ENCODE assay signal across 12 cellular contexts in genomic region chr12:52585951-52586350, GRCh38. TPM values are rescaled to one million over a fixed set of nuclear protein-coding genes. Genes with fewer than 3 reads are reported as not detected.
DNase-seq lines count a peak whose midpoint lies in the region; ATAC-seq and TF ChIP-seq lines count a peak whose summit lies in the region.
"Had no signal": no experiment of that assay in that cellular context is flagged by ENCODE, and none has a peak within 500 bp of the region (broad histone marks: within the 10 kb centered on the region; RNA-seq: fewer than 3 reads in every experiment).

No MANE protein-coding gene starts in this region.

- peak; percentile 42 for DNase-seq in T-helper 2 cell treated with Interferon-gamma antibody and Interleukin-4, amounts not matched to agents 5 μg/mL and 100 μg/mL, for 36 hours (ENCODE audit: low spot score)
- DNase-seq in activated T-cell treated with anti-CD3 and anti-CD28 coated beads, Interleukin-2, amount 50 U/mL, for 24 hours = peak; percentile 51
- DNase-seq in effector memory CD8-positive, alpha-beta T cell = peak in 2 of 3 experiments; percentile 10 to 72
- DNase-seq in stimulated activated CD8-positive, alpha-beta memory T cell treated with anti-CD3 and anti-CD28 coated beads, Interleukin-7, amount 100 ng/mL, for 4 hours (ENCODE audit: low read depth in 2 of 2) = peak; percentile 29 to 35
- DNase-seq in upper lobe of left lung = no peak
- DNase-seq in MM.1S = no peak
- DNase-seq in NCI-H345 (lab: John Stamatoyannopoulos, UW) = no peak
- DNase-seq: IMR-90, NCI-H446 treated with DMSO at 0.1 percent for 48 hours, SHP77 had no signal

- no peak for TF ChIP-seq EP300 in upper lobe of left lung (IDR thresholded peaks at IDR 0.05)

- peaks cover 13% of the 10 kb centered on the region for H3K27me3 Mint-ChIP-seq in T-helper 2 cell treated with Interferon-gamma antibody and Interleukin-4, amounts not matched to agents 5 μg/mL and 100 μg/mL, for 36 hours (ENCODE audit: low read depth)
- H3K27me3 Mint-ChIP-seq in activated T-cell treated with anti-CD3 and anti-CD28 coated beads, Interleukin-2, amount 50 U/mL, for 24 hours = no peaks in the 10 kb centered on the region
- peaks cover 0 to 26% of the 10 kb centered on the region in 2 donors for H3K27me3 Mint-ChIP-seq in effector memory CD8-positive, alpha-beta T cell

- H3K36me3 Mint-ChIP-seq in T-helper 2 cell treated with Interferon-gamma antibody and Interleukin-4, amounts not matched to agents 5 μg/mL and 100 μg/mL, for 36 hours (ENCODE audit: low read depth) = no peaks in the 10 kb centered on the region
- H3K36me3 Mint-ChIP-seq in activated T-cell treated with anti-CD3 and anti-CD28 coated beads, Interleukin-2, amount 50 U/mL, for 24 hours (ENCODE audit: low read depth) = no peaks in the 10 kb centered on the region
- H3K36me3 Mint-ChIP-seq in effector memory CD8-positive, alpha-beta T cell (ENCODE audit: insufficient read depth) = no peaks in the 10 kb centered on the region

- H3K27ac Mint-ChIP-seq in T-helper 2 cell treated with Interferon-gamma antibody and Interleukin-4, amounts not matched to agents 5 μg/mL and 100 μg/mL, for 36 hours = peak overlapping the region; percentile 46
- no peak overlapping the region for H3K27ac Mint-ChIP-seq in activated T-cell treated with anti-CD3 and anti-CD28 coated beads, Interleukin-2, amount 50 U/mL, for 24 hours
- peak overlapping the region; percentile 3 to 70 for H3K27ac Mint-ChIP-seq in effector memory CD8-positive, alpha-beta T cell
- H3K27ac Mint-ChIP-seq: nephron had no signal

- no peaks in the 10 kb centered on the region for H3K79me2 ChIP-seq in MM.1S (ENCODE audit: low read length)

- H3K4me1 ChIP-seq in upper lobe of left lung (no peaks in the 10 kb centered on the region), MM.1S (ENCODE audit: low read length) (no peaks in the 10 kb centered on the region)

- ATAC-seq in effector memory CD8-positive, alpha-beta T cell (replicated peaks) = peak; percentile 76
- no peak for ATAC-seq in upper lobe of left lung (ENCODE audit: low FRiP score in 2 of 2)

- no peaks in the 10 kb centered on the region for H3K9me3 Mint-ChIP-seq in T-helper 2 cell treated with Interferon-gamma antibody and Interleukin-4, amounts not matched to agents 5 μg/mL and 100 μg/mL, for 36 hours
- no peaks in the 10 kb centered on the region for H3K9me3 Mint-ChIP-seq in activated T-cell treated with anti-CD3 and anti-CD28 coated beads, Interleukin-2, amount 50 U/mL, for 24 hours
- no peaks in the 10 kb centered on the region for H3K9me3 Mint-ChIP-seq in effector memory CD8-positive, alpha-beta T cell
- H3K9me3 Mint-ChIP-seq: nephron had no signal

- no peaks in the 10 kb centered on the region for H4K20me1 ChIP-seq in MM.1S (ENCODE audit: insufficient read depth, low read length)

- no peaks in the 10 kb centered on the region for H3F3A ChIP-seq in MM.1S (ENCODE audit: insufficient read depth, low read length)

- H3K9me3 ChIP-seq in upper lobe of left lung (no peaks in the 10 kb centered on the region), MM.1S (replicated peaks; ENCODE audit: insufficient read depth, low read length) (no peaks in the 10 kb centered on the region)

- no peak overlapping the region for H2AFZ ChIP-seq in MM.1S (ENCODE audit: low read length)

- no peaks in the 10 kb centered on the region for H3K9me2 ChIP-seq in MM.1S (replicated peaks; ENCODE audit: insufficient read depth, low read length)

- H3K36me3 ChIP-seq in upper lobe of left lung (no peaks in the 10 kb centered on the region), MM.1S (replicated peaks; ENCODE audit: insufficient read depth, low read length) (no peaks in the 10 kb centered on the region)

- no peaks in the 10 kb centered on the region for H3K27me3 ChIP-seq in upper lobe of left lung
- peaks cover 51% of the 10 kb centered on the region for H3K27me3 ChIP-seq in MM.1S (replicated peaks; ENCODE audit: insufficient read depth, low read length)

- H3K4me3 Mint-ChIP-seq in T-helper 2 cell treated with Interferon-gamma antibody and Interleukin-4, amounts not matched to agents 5 μg/mL and 100 μg/mL, for 36 hours = peak overlapping the region; percentile 19
- no peak overlapping the region for H3K4me3 Mint-ChIP-seq in activated T-cell treated with anti-CD3 and anti-CD28 coated beads, Interleukin-2, amount 50 U/mL, for 24 hours
- H3K4me3 Mint-ChIP-seq in effector memory CD8-positive, alpha-beta T cell = peak overlapping the region in 1 of 2 donors; percentile 44
- H3K4me3 Mint-ChIP-seq: nephron had no signal

- no peak overlapping the region for H3K4me2 ChIP-seq in MM.1S (ENCODE audit: low read depth, low read length)

- TF ChIP-seq POLR2A in upper lobe of left lung (IDR thresholded peaks at IDR 0.05) = no peak

- WGBS in upper lobe of left lung, 2 donors = 72 to 77% methylated on average over 7 to 9 of the region's 9 CpGs

- no peak overlapping the region for H3K9ac ChIP-seq in MM.1S (ENCODE audit: low read length)

- peaks cover 30% of the 10 kb centered on the region for H3K4me1 Mint-ChIP-seq in T-helper 2 cell treated with Interferon-gamma antibody and Interleukin-4, amounts not matched to agents 5 μg/mL and 100 μg/mL, for 36 hours (ENCODE audit: low read depth)
- H3K4me1 Mint-ChIP-seq in activated T-cell treated with anti-CD3 and anti-CD28 coated beads, Interleukin-2, amount 50 U/mL, for 24 hours (ENCODE audit: low read depth) = peaks cover 33% of the 10 kb centered on the region
- peaks cover 11 to 38% of the 10 kb centered on the region in 2 donors for H3K4me1 Mint-ChIP-seq in effector memory CD8-positive, alpha-beta T cell (ENCODE audit: low read depth in 2 of 2)
- H3K4me1 Mint-ChIP-seq: nephron had no signal

- TF ChIP-seq CTCF in upper lobe of left lung (IDR thresholded peaks at IDR 0.05) (no peak), MM.1S (IDR thresholded peaks at IDR 0.05; ENCODE audit: low read length) (no peak)

- no peak overlapping the region for H3K27ac ChIP-seq in upper lobe of left lung
- H3K27ac ChIP-seq in MM.1S (ENCODE audit: low read length) = no peak overlapping the region

- no peak overlapping the region for H3K4me3 ChIP-seq in upper lobe of left lung
- H3K4me3 ChIP-seq in MM.1S (ENCODE audit: low read length) = no peak overlapping the region

RNA-seq across cellular contexts. Expression of gene KRT74, which starts 12.3 kb away (rescaled TPM):
- total RNA-seq in upper lobe of left lung = not detected
- total RNA-seq: cerebellum, IMR-90 had no signal

RNA-seq across cellular contexts. Expression of gene KRT72, which starts 15.3 kb away (rescaled TPM):
- under 1 TPM in 2 of 6 donors, not detected in 4; 0.11 to 0.37 TPM for total RNA-seq in upper lobe of left lung
- total RNA-seq: cerebellum, IMR-90 had no signal

RNA-seq across cellular contexts. Expression of gene KRT73, which starts 32.4 kb away (rescaled TPM):
- under 1 TPM in 2 of 6 donors, not detected in 4; 0.15 to 0.55 TPM for total RNA-seq in upper lobe of left lung
- total RNA-seq: cerebellum, IMR-90 had no signal

RNA-seq across cellular contexts. Expression of gene KRT71, which starts 33.0 kb away (rescaled TPM):
- not detected for total RNA-seq in upper lobe of left lung
- total RNA-seq: IMR-90 had no signal

Comparison
In these comparisons a context has a peak if more than half of its experiments do, and no peak if none do; other contexts are left out.
1. DNase-seq: peak in T-helper 2 cell treated with Interferon-gamma antibody and Interleukin-4, amounts not matched to agents 5 μg/mL and 100 μg/mL, for 36 hours (single experiment), activated T-cell treated with anti-CD3 and anti-CD28 coated beads, Interleukin-2, amount 50 U/mL, for 24 hours (single experiment), effector memory CD8-positive, alpha-beta T cell (2 of 3) and stimulated activated CD8-positive, alpha-beta memory T cell treated with anti-CD3 and anti-CD28 coated beads, Interleukin-7, amount 100 ng/mL, for 4 hours (2 of 2); none in upper lobe of left lung (0 of 2), MM.1S (single experiment) and NCI-H345 (single experiment).